ENCODE assay signal across 23 cellular contexts in genomic region chr3:61158676-61159075, GRCh38.
A peak's percentile ranks its signal among the peaks of the same experiment; 100 is the strongest.
DNase-seq lines count a peak whose midpoint lies in the region; ATAC-seq and TF ChIP-seq lines count a peak whose summit lies in the region.
"Had no signal": no experiment of that assay in that cellular context is flagged by ENCODE, and none has a peak within 500 bp of the region (broad histone marks: within the 10 kb centered on the region; RNA-seq: fewer than 3 reads in every experiment).

No MANE protein-coding gene starts in this region.

- DNase-seq in NCI-H2081 (lab: John Stamatoyannopoulos, UW) (peak; percentile 0 to 52), NCI-H2081 treated with DMSO at 0.1 percent for 48 hours (lab: John Stamatoyannopoulos, UW) (no peak), NCI-H146 (lab: John Stamatoyannopoulos, UW) (peak; percentile 33), NCI-H748 treated with DMSO at 0.1 percent for 48 hours (lab: John Stamatoyannopoulos, UW) (peak; percentile 51), fibroblast of villous mesenchyme (ENCODE audit: low read depth) (peak; percentile 0), GM23248 (no peak), GM19238 (ENCODE audit: insufficient read length, low spot score) (no peak)
- DNase-seq: CD4-positive, CD25-positive, alpha-beta regulatory T cell; EL; GDM1; GOT3; HCEC 1CT; KBM-7; MG63; NCI-H1105 treated with DMSO at 0.1 percent for 48 hours; NCI-H187; NCI-H2227 treated with DMSO at 0.1 percent for 48 hours; T-cell had no signal

- H3K9me2 ChIP-seq in GM23248 (ENCODE audit: insufficient read depth): no peaks in the 10 kb centered on the region

- H3K27ac ChIP-seq in GM23248: no peak overlapping the region
- H3K27ac ChIP-seq: RWPE1 had no signal

- H3K36me3 ChIP-seq in GM23248 (ENCODE audit: low read depth): no peaks in the 10 kb centered on the region
- H3K36me3 ChIP-seq: MG63 had no signal

- no peak overlapping the region for H2AFZ ChIP-seq in GM23248

- no peaks in the 10 kb centered on the region for H3K27me3 ChIP-seq in GM23248 (replicated peaks; ENCODE audit: insufficient read depth)
- H3K27me3 ChIP-seq: MG63 had no signal

- H3K4me3 ChIP-seq in fibroblast of villous mesenchyme (ENCODE audit: low read depth, low read length): no peak overlapping the region
- no peak overlapping the region for H3K4me3 ChIP-seq in GM23248
- H3K4me3 ChIP-seq: GM12878, MG63 had no signal

- no peaks in the 10 kb centered on the region for H3K4me1 ChIP-seq in GM23248 (ENCODE audit: insufficient read depth)

- in situ Hi-C loops in GM23248 (cut with MboI): no loop called here

- no peak overlapping the region for H3K9ac ChIP-seq in GM23248

- no peak overlapping the region for H3K4me2 ChIP-seq in GM23248 (ENCODE audit: unreplicated experiment)

- no peak for TF ChIP-seq CTCF in fibroblast of villous mesenchyme (IDR thresholded peaks at IDR 0.05; ENCODE audit: insufficient read depth, low read depth, low read length)

- ATAC-seq in HG03039 (IDR thresholded peaks at IDR 0.05; ENCODE audit: unreplicated experiment): no peak
- ATAC-seq: GM12878, HepG2, Panc1, T-cell had no signal

- H3K79me2 ChIP-seq in GM23248 (ENCODE audit: insufficient read depth): no peaks in the 10 kb centered on the region

- no peaks in the 10 kb centered on the region for H3K9me3 ChIP-seq in GM23248 (ENCODE audit: low read depth)
- H3K9me3 ChIP-seq: MG63 had no signal

- H4K20me1 ChIP-seq in GM23248 (ENCODE audit: insufficient read depth): no peaks in the 10 kb centered on the region

- H3F3A ChIP-seq in GM23248 (ENCODE audit: insufficient read depth): no peaks in the 10 kb centered on the region

Comparison
In these comparisons a context has a peak if more than half of its experiments do, and no peak if none do; other contexts are left out.
1. DNase-seq: peak in NCI-H2081 (2 of 2), NCI-H146 (single experiment), NCI-H748 treated with DMSO at 0.1 percent for 48 hours (single experiment) and fibroblast of villous mesenchyme (single experiment); none in NCI-H2081 treated with DMSO at 0.1 percent for 48 hours (single experiment), GM23248 (single experiment) and GM19238 (single experiment).